Comparison of ENCODE assay signal across 10 cellular contexts in genomic region chr11:117201516-117201866, GRCh38. TPM values are rescaled to one million over a fixed set of nuclear protein-coding genes. Genes with fewer than 3 reads are reported as not detected.
A peak's percentile ranks its signal among the peaks of the same experiment; 100 is the strongest.
DNase-seq lines count a peak whose midpoint lies in the region; ATAC-seq and TF ChIP-seq lines count a peak whose summit lies in the region.
"Had no signal": no experiment of that assay in that cellular context is flagged by ENCODE, and none has a peak within 500 bp of the region (broad histone marks: within the 10 kb centered on the region; RNA-seq: fewer than 3 reads in every experiment).

No MANE protein-coding gene starts in this region.

- peaks cover 59% of the 10 kb centered on the region for H4K20me1 ChIP-seq in smooth muscle cell (ENCODE audit: low read depth)

- no peaks in the 10 kb centered on the region for H3K9me3 ChIP-seq in smooth muscle cell (replicated peaks; ENCODE audit: low read depth)

- DNase-seq in EL (peak; percentile 27), brain microvascular endothelial cell (no peak), left kidney (ENCODE audit: low read depth, low spot score) (peak; percentile 56), smooth muscle cell (lab: John Stamatoyannopoulos, UW; ENCODE audit: unreplicated experiment) (no peak), UCSD-AML1 (lab: John Stamatoyannopoulos, UW; ENCODE audit: unreplicated experiment) (no peak), NCI-H1092 treated with DMSO at 0.1 percent for 48 hours (lab: John Stamatoyannopoulos, UW) (no peak)
- DNase-seq: activated CD4-positive, alpha-beta T cell treated with anti-CD3 and anti-CD28 coated beads for 48 hours; NCI-H82 had no signal

- peaks cover 45% of the 10 kb centered on the region for H3K36me3 ChIP-seq in brain microvascular endothelial cell (replicated peaks)
- no peaks in the 10 kb centered on the region for H3K36me3 ChIP-seq in smooth muscle cell (ENCODE audit: low read depth)

- peak overlapping the region; percentile 46 for H3K9ac ChIP-seq in smooth muscle cell (ENCODE audit: low read depth)

- H3K79me2 ChIP-seq in smooth muscle cell (ENCODE audit: low read depth) = peaks cover 50% of the 10 kb centered on the region

- no peaks in the 10 kb centered on the region for H3K27me3 ChIP-seq in brain microvascular endothelial cell (replicated peaks)
- no peaks in the 10 kb centered on the region for H3K27me3 ChIP-seq in smooth muscle cell (ENCODE audit: low read depth)

- H3F3A ChIP-seq in smooth muscle cell (ENCODE audit: low read depth) = peaks cover 53% of the 10 kb centered on the region

- H3K27ac ChIP-seq in brain microvascular endothelial cell = peak overlapping the region; percentile 26
- H3K27ac ChIP-seq in smooth muscle cell (ENCODE audit: low read depth) = peak overlapping the region; percentile 79

- 61% methylated on average over 9 of the region's 9 CpGs for WGBS in smooth muscle cell (ENCODE audit: low lambda C conversion rate)

- H2AFZ ChIP-seq in smooth muscle cell (ENCODE audit: low read depth) = no peak overlapping the region

- H3K4me1 ChIP-seq in smooth muscle cell (ENCODE audit: low read depth) = peaks cover 29% of the 10 kb centered on the region

- in situ Hi-C loops in brain microvascular endothelial cell (cut with HindIII; ENCODE audit: low pct_ligation_motif_present, low sequenced_read_pairs) = no loop called here

- TF ChIP-seq CTCF in brain microvascular endothelial cell (IDR thresholded peaks at IDR 0.05; ENCODE audit: low read depth, low read length, missing control alignments) = no peak
- TF ChIP-seq CTCF in smooth muscle cell (IDR thresholded peaks at IDR 0.05; ENCODE audit: borderline replicate concordance, insufficient read depth, poor library complexity, severe bottlenecking) = no peak

- ATAC-seq in HG03521 (IDR thresholded peaks at IDR 0.05; ENCODE audit: unreplicated experiment) = no peak
- ATAC-seq in HG02884 (IDR thresholded peaks at IDR 0.05; ENCODE audit: unreplicated experiment) = no peak

- H3K4me3 ChIP-seq in brain microvascular endothelial cell (ENCODE audit: low read depth, low read length) (peak overlapping the region; percentile 69), smooth muscle cell (peak overlapping the region; percentile 49)

- H3K4me2 ChIP-seq in smooth muscle cell = peak overlapping the region; percentile 85

RNA-seq across cellular contexts. Expression of gene TAGLN, which starts 2.3 kb away (rescaled TPM):
- 1,972 and 2,130 TPM in 2 replicates for total RNA-seq in smooth muscle cell
- polyA plus RNA-seq in smooth muscle cell = 2,069 and 2,250 TPM in 2 replicates

RNA-seq across cellular contexts. Expression of gene SIDT2, which starts 22.9 kb away (rescaled TPM):
- 24.7 and 35.0 TPM in 2 replicates for total RNA-seq in smooth muscle cell
- 11.6 and 21.2 TPM in 2 replicates for polyA plus RNA-seq in smooth muscle cell

RNA-seq across cellular contexts. Expression of gene PCSK7, which starts 30.4 kb away (rescaled TPM):
- total RNA-seq in smooth muscle cell = 20.8 and 36.4 TPM in 2 replicates
- polyA plus RNA-seq in smooth muscle cell = 23.5 and 40.7 TPM in 2 replicates

RNA-seq across cellular contexts. Expression of gene RNF214, which starts 31.0 kb away (rescaled TPM):
- total RNA-seq in smooth muscle cell = 12.6 and 15.8 TPM in 2 replicates
- polyA plus RNA-seq in smooth muscle cell = 10.9 and 17.3 TPM in 2 replicates

RNA-seq across cellular contexts. Expression of gene PAFAH1B2, which starts 57.4 kb away (rescaled TPM):
- 140 and 146 TPM in 2 replicates for total RNA-seq in smooth muscle cell
- 30.7 and 42.9 TPM in 2 replicates for polyA plus RNA-seq in smooth muscle cell

Comparison
In these comparisons a context has a peak if more than half of its experiments do, and no peak if none do; other contexts are left out.
1. DNase-seq: peak in EL (single experiment) and left kidney (single experiment); none in brain microvascular endothelial cell (single experiment), smooth muscle cell (single experiment), UCSD-AML1 (single experiment) and NCI-H1092 treated with DMSO at 0.1 percent for 48 hours (single experiment).